In genomic region chr4:79682161-79682560, GRCh38 we compare ENCODE assay signal across 13 cellular contexts.
"Had no signal": no experiment of that assay in that cellular context is flagged by ENCODE, and none has a peak within 500 bp of the region (broad histone marks: within the 10 kb centered on the region; RNA-seq: fewer than 3 reads in every experiment).

No MANE protein-coding gene starts in this region.

- H3K4me3 ChIP-seq: lung, spleen, uterus had no signal

- H3K27me3 Mint-ChIP-seq: progenitor cell of endocrine pancreas had no signal

- H3K27ac ChIP-seq: spleen, uterus had no signal

- H3K9me3 Mint-ChIP-seq: mesothelial cell of epicardium, nephron progenitor cell had no signal

- H3K9me3 ChIP-seq: ascending aorta, spleen, uterus had no signal

- H3K4me3 Mint-ChIP-seq: mesothelial cell of epicardium, nephron progenitor cell had no signal

- H3K27me3 ChIP-seq: ascending aorta, spleen, uterus had no signal

- DNase-seq: activated CD4-positive, alpha-beta T cell treated with anti-CD3 and anti-CD28 coated beads, Interleukin-2, amount 50 U/mL, for 4 hours; activated naive CD4-positive, alpha-beta T cell; activated T-cell treated with anti-CD3 and anti-CD28 coated beads for 4 hours; effector CD8-positive, alpha-beta T cell; nephron progenitor cell; spleen; stimulated activated CD4-positive, alpha-beta T cell treated with anti-CD3 and anti-CD28 coated beads, Interleukin-1b, Interleukin-23, amount 100 ng/mL, for 48 hours; uterus had no signal

- H3K27ac Mint-ChIP-seq: mesothelial cell of epicardium, nephron progenitor cell, progenitor cell of endocrine pancreas had no signal

- H3K4me1 Mint-ChIP-seq: nephron progenitor cell had no signal

- H3K36me3 ChIP-seq: ascending aorta, spleen, uterus had no signal

- H3K36me3 Mint-ChIP-seq: mesothelial cell of epicardium had no signal

- H3K4me1 ChIP-seq: spleen had no signal

- ATAC-seq: sciatic nerve had no signal
